ENCODE assay signal across 16 cellular contexts in the genomic region with DNA sequence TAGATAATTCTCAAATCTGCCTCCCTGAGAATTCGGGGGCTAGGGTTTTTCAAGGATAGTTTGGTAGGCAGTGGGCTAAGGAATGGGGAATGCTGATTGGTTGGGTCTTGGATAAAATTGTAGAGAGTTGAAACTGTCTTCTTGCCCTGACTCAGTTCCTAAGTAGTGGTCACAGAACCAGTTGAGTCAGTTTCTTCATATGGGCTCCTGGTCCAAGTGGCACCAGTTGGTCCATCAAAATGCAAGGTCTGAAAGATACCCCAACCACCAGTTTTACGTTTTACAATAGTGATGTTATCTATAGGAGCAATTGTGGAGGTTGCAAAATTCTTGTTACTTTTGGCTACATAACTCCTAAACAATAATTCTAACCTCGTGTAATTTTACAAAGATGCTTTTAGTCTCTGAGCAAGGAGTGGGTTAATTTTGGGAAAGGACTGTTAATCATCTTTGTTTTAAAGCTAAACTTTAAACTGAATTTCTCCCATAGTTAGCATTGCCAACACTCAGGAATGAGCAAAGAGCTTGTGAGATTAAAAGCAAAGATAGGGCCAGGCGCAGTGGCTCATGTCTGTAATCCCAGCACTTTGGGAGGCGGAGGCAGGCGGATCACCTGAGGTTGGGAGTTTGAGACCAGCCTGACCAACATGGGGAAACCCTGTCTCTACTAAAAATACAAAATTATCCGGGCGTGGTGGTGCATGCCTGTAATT. TPM values are rescaled to one million over a fixed set of nuclear protein-coding genes. Genes with fewer than 3 reads are reported as not detected.
DNase-seq lines count a peak whose midpoint lies in the region; ATAC-seq and TF ChIP-seq lines count a peak whose summit lies in the region.
"Had no signal": no experiment of that assay in that cellular context is flagged by ENCODE, and none has a peak within 500 bp of the region (broad histone marks: within the 10 kb centered on the region; RNA-seq: fewer than 3 reads in every experiment).

No MANE protein-coding gene starts in this region.

- POLR2A ChIA-PET in Caco-2 (lab: Charles Lee) = no interaction called here
- POLR2A ChIA-PET in IMR-90 (lab: Charles Lee; ENCODE audit: unreplicated experiment) = no interaction called here

- peak overlapping the region; percentile 43 for H2BK5ac ChIP-seq in IMR-90 (ENCODE audit: low read depth, low read length, poor library complexity, severe bottlenecking)

- dilution Hi-C loops in IMR-90 (cut with HindIII; ENCODE audit: low sequenced_read_pairs, unreplicated experiment) = no loop called here

- H3K9me3 ChIP-seq in Caco-2 (no peaks in the 10 kb centered on the region), IMR-90 (ENCODE audit: control insufficient read depth, insufficient read depth, low read length) (no peaks in the 10 kb centered on the region)

- TF ChIP-seq POLR2A in IMR-90 (IDR thresholded peaks at IDR 0.05; ENCODE audit: low read depth, low read length) = no peak

- peak overlapping the region; percentile 3; the same call in 1 of the 2 replicates for H4K5ac ChIP-seq in IMR-90 (ENCODE audit: low read depth, low read length)

- DNase-seq in Caco-2 (no peak), IMR-90 (no peak), chondrocyte (ENCODE audit: low spot score) (no peak), left lobe of liver (ENCODE audit: low spot score) (no peak), EL (no peak), NOMO-1 treated with dmso at 0.1 percent for 144 hours (lab: John Stamatoyannopoulos, UW; ENCODE audit: unreplicated experiment) (no peak)
- DNase-seq in stimulated activated naive CD4-positive, alpha-beta T cell (lab: John Stamatoyannopoulos, UW) = no peak
- DNase-seq: 8988T; AML-193; C1 segment of cervical spinal cord; CD4-positive, alpha-beta T cell; DMS79 treated with DMSO at 0.1 percent for 48 hours; GF-D8; GM23248; H7 had no signal

- no peak overlapping the region for H2BK120ac ChIP-seq in IMR-90 (ENCODE audit: low read depth, low read length)

- H3K9ac ChIP-seq in IMR-90 (ENCODE audit: low read depth, low read length) = no peak overlapping the region
- H3K9ac ChIP-seq: GM23248 had no signal

- no peak overlapping the region for H3K56ac ChIP-seq in IMR-90 (ENCODE audit: extremely low read depth, insufficient read depth, low read length)

- H4K91ac ChIP-seq in IMR-90 (ENCODE audit: insufficient read depth, low read depth, low read length) = 0 out of 2 replicates have a peak overlapping the region, but pooled peaks have one; percentile 51

- no peak overlapping the region for H3K4ac ChIP-seq in IMR-90 (ENCODE audit: low read depth, low read length)

- H3K4me2 ChIP-seq in IMR-90 (ENCODE audit: low read depth, low read length) = no peak overlapping the region

- H3K36me3 ChIP-seq in Caco-2 (ENCODE audit: control insufficient read depth, insufficient read depth, low read length) (no peaks in the 10 kb centered on the region; the same call in 1 of the 2 replicates), IMR-90 (ENCODE audit: control insufficient read depth, insufficient read depth, low read length) (peaks cover 22% of the 10 kb centered on the region)

- H4K20me1 ChIP-seq in IMR-90 (ENCODE audit: insufficient read depth, low read length) = peaks cover 29% of the 10 kb centered on the region; the same call in 1 of the 2 replicates

- no peak for ATAC-seq in IMR-90 (ENCODE audit: low read depth)
- ATAC-seq in left lobe of liver = peak; percentile 77

- peaks cover 6 to 41% of the 10 kb centered on the region in 2 experiments for H3K79me1 ChIP-seq in IMR-90 (ENCODE audit: low read depth in 1 of 2, low read length in 2 of 2)

- intact Hi-C loops in Caco-2 (cut with micrococcal nuclease; ENCODE audit: unreplicated experiment) = no loop called here
- intact Hi-C loops in IMR-90 (cut with micrococcal nuclease) = no loop called here

- H3K4me3 ChIP-seq in Caco-2 (ENCODE audit: low read depth, low read length) (no peak overlapping the region), IMR-90 (ENCODE audit: insufficient read depth, low read depth, low read length) (no peak overlapping the region)
- H3K4me3 ChIP-seq: GM23248, K562 had no signal

- peaks cover 20% of the 10 kb centered on the region for H3K4me1 ChIP-seq in Caco-2
- peaks cover 10% of the 10 kb centered on the region for H3K4me1 ChIP-seq in IMR-90 (ENCODE audit: control insufficient read depth, insufficient read depth, low read length)

- H2BK15ac ChIP-seq in IMR-90 (ENCODE audit: low read depth, low read length) = 0 out of 3 replicates have a peak overlapping the region, but pooled peaks have one; percentile 26

- no peak overlapping the region for H2AK5ac ChIP-seq in IMR-90 (ENCODE audit: low read depth, low read length)

- peak overlapping the region; percentile 38 for H3K4me3 Mint-ChIP-seq in Caco-2 (ENCODE audit: unreplicated experiment)
- no peak overlapping the region for H3K4me3 Mint-ChIP-seq in chondrocyte (ENCODE audit: unreplicated experiment)
- H3K4me3 Mint-ChIP-seq: CD4-positive, alpha-beta T cell had no signal

- no peak for TF ChIP-seq CTCF in Caco-2 (IDR thresholded peaks at IDR 0.05; ENCODE audit: insufficient read depth in 1 of 2, low read depth in 1 of 2, low read length in 1 of 2, severe bottlenecking in 1 of 2, unreplicated experiment in 1 of 2)
- TF ChIP-seq CTCF in IMR-90 (conservative IDR thresholded peaks at IDR 0.05; ENCODE audit: low read depth, low read length) = no peak
- TF ChIP-seq CTCF in chondrocyte (IDR thresholded peaks at IDR 0.05) = no peak

- H3K9me3 Mint-ChIP-seq in Caco-2 (ENCODE audit: unreplicated experiment) = no peaks in the 10 kb centered on the region
- no peaks in the 10 kb centered on the region for H3K9me3 Mint-ChIP-seq in chondrocyte (ENCODE audit: low read depth)

- H3K14ac ChIP-seq in IMR-90 (replicated peaks; ENCODE audit: low read depth, low read length) = no peak overlapping the region

- 0 out of 2 replicates have a peak overlapping the region, but pooled peaks have one; percentile 7 for H3K23ac ChIP-seq in IMR-90 (ENCODE audit: low read depth, low read length)

- CTCF ChIA-PET in Caco-2 (lab: Charles Lee) (no interaction called here), IMR-90 (lab: Yijun Ruan, JAX) (no interaction called here)

- no peaks in the 10 kb centered on the region for H3K9me1 ChIP-seq in IMR-90 (ENCODE audit: insufficient read depth, low read length)

- in situ Hi-C loops in IMR-90 (cut with MboI; ENCODE audit: low sequenced_read_pairs) = no loop called here

- no peak overlapping the region for H2AFZ ChIP-seq in IMR-90 (replicated peaks; ENCODE audit: low read length, poor library complexity)
- H2AFZ ChIP-seq: GM23248 had no signal

- no peak for TF ChIP-seq RAD21 in IMR-90 (IDR thresholded peaks at IDR 0.05; ENCODE audit: low read length)

- no peak overlapping the region for H2BK20ac ChIP-seq in IMR-90 (ENCODE audit: low read depth, low read length)

- no CpG with 5 or more reads among the region's 8 CpGs for WGBS in IMR-90 (ENCODE audit: extremely low coverage in 2 of 2, insufficient read length in 1 of 2), 2 experiments

- H3K4me1 Mint-ChIP-seq in Caco-2 (ENCODE audit: low read depth, unreplicated experiment) (peaks cover 27% of the 10 kb centered on the region), chondrocyte (ENCODE audit: low read depth) (peaks cover 63% of the 10 kb centered on the region)

- no peak overlapping the region for H2AK9ac ChIP-seq in IMR-90 (replicated peaks; ENCODE audit: low read depth, low read length, poor library complexity)

- H3K18ac ChIP-seq in IMR-90 (ENCODE audit: low read depth, low read length) = no peak overlapping the region

- H3K36me3 Mint-ChIP-seq in Caco-2 (ENCODE audit: insufficient read depth, unreplicated experiment) (peaks cover 85% of the 10 kb centered on the region), chondrocyte (ENCODE audit: low read depth) (peaks cover 22% of the 10 kb centered on the region)

- BruUV-seq in Caco-2 (replicated peaks; lab: Mats Ljungman, UMichigan) (no TSS peak), IMR-90 (replicated peaks; lab: Mats Ljungman, UMichigan) (no TSS peak)

- peak overlapping the region; percentile 60 for H3K27ac Mint-ChIP-seq in Caco-2 (ENCODE audit: unreplicated experiment)
- H3K27ac Mint-ChIP-seq in chondrocyte (ENCODE audit: unreplicated experiment) = peak overlapping the region; percentile 38
- H3K27ac Mint-ChIP-seq: CD4-positive, alpha-beta T cell had no signal

- H3K27me3 ChIP-seq in Caco-2 (replicated peaks; ENCODE audit: control insufficient read depth, insufficient read depth, low read length) (no peaks in the 10 kb centered on the region), IMR-90 (ENCODE audit: control insufficient read depth, insufficient read depth, low read length) (no peaks in the 10 kb centered on the region)

- H3K27me3 Mint-ChIP-seq in Caco-2 (ENCODE audit: insufficient read depth, unreplicated experiment) (no peaks in the 10 kb centered on the region), chondrocyte (ENCODE audit: low read depth) (no peaks in the 10 kb centered on the region)
- H3K27me3 Mint-ChIP-seq: CD4-positive, alpha-beta T cell had no signal

- peak overlapping the region; percentile 42; the same call in 1 of the 2 replicates for H3K27ac ChIP-seq in IMR-90 (ENCODE audit: insufficient read depth, low read length)
- H3K27ac ChIP-seq: GM23248 had no signal

- no peak overlapping the region for H4K8ac ChIP-seq in IMR-90 (ENCODE audit: low read depth in 2 of 2, low read length in 2 of 2)

TF ChIP-seq in IMR-90, 13 proteins besides CTCF, POLR2A, EP300 and RAD21 (continues in another document):
- TF ChIP-seq NFE2L2 (IDR thresholded peaks at IDR 0.05; ENCODE audit: low read depth, low read length) = no peak
- no peak for TF ChIP-seq FOS (IDR thresholded peaks at IDR 0.05; ENCODE audit: low read depth, low read length)
- no peak for TF ChIP-seq MAFK (IDR thresholded peaks at IDR 0.05; ENCODE audit: low read depth, low read length)

RNA-seq across cellular contexts. Expression of gene CDK7, which starts 7.7 kb away (rescaled TPM):
- total RNA-seq in Caco-2 (2022) (82.4 and 90.5 TPM in 2 replicates), IMR-90 (2012; rRNA removed) (65.6 and 114 TPM in 2 replicates), chondrocyte (32.0 to 42.9 TPM (median 40.0 TPM) in 3 replicates), left lobe of liver (7.6 TPM)
- polyA plus RNA-seq in IMR-90 (2012; rRNA removed) = 46.3 and 59.8 TPM in 2 replicates
- 9.4 and 9.6 TPM in 2 replicates for polyA plus RNA-seq in IMR-90 (2012; cell fraction: cytosol; rRNA removed)
- polyA plus RNA-seq in IMR-90 (2012; cell fraction: nucleus; rRNA removed; ENCODE audit: low replicate concordance) = 5.2 and 38.2 TPM in 2 replicates

RNA-seq across cellular contexts. Expression of gene CENPH, which starts 53.0 kb away (rescaled TPM):
- total RNA-seq in Caco-2 (2022) (30.2 and 32.4 TPM in 2 replicates), IMR-90 (2012; rRNA removed) (3.8 and 10.8 TPM in 2 replicates), chondrocyte (4.5 to 9.2 TPM (median 4.7 TPM) in 3 replicates), left lobe of liver (0.53 TPM)
- 6.6 and 7.8 TPM in 2 replicates for polyA plus RNA-seq in IMR-90 (2012; rRNA removed)
- 1.4 and 7.8 TPM in 2 replicates for polyA plus RNA-seq in IMR-90 (2012; cell fraction: cytosol; rRNA removed)
- 0.47 and 1.1 TPM in 2 replicates for polyA plus RNA-seq in IMR-90 (2012; cell fraction: nucleus; rRNA removed; ENCODE audit: low replicate concordance)
